In genomic region chr11:17504330-17505107, GRCh38 we compare ENCODE assay signal across 8 cellular contexts. TPM values are rescaled to one million over a fixed set of nuclear protein-coding genes. Genes with fewer than 3 reads are reported as not detected.
DNase-seq lines count a peak whose midpoint lies in the region; ATAC-seq, FAIRE-seq and TF ChIP-seq lines count a peak whose summit lies in the region.

No MANE protein-coding gene starts in this region.

- no peaks in the 10 kb centered on the region for H3K36me3 ChIP-seq in lung (ENCODE audit: control insufficient read depth in 2 of 2, insufficient read depth in 2 of 2, low read length in 2 of 2)

- peak; percentile 79 for FAIRE-seq in GM12892 (lab: Jason Lieb, UNC)

- DNase-seq in GM12892 (ENCODE audit: insufficient read length) (peak; percentile 68), NCI-H524 (lab: John Stamatoyannopoulos, UW) (peak; percentile 45 to 81), dedifferentiated amniotic fluid mesenchymal stem cell (ENCODE audit: extremely low spot score) (peak; percentile 68), lung (ENCODE audit: low spot score) (peak; percentile 77)
- DNase-seq in activated CD4-positive, alpha-beta T cell treated with anti-CD3 and anti-CD28 coated beads, Interleukin-2, amount 50 U/mL, for 4 hours, result peak; percentile 74 to 75
- DNase-seq in stimulated activated CD8-positive, alpha-beta memory T cell treated with anti-CD3 and anti-CD28 coated beads, Interleukin-12 subunit alpha, Interleukin-12 subunit beta, amount 100 ng/mL, for 4 hours (ENCODE audit: low read depth), result peak; percentile 43

- H3K27ac ChIP-seq in lung (ENCODE audit: low read depth in 1 of 2, low read length in 1 of 2), result no peak overlapping the region

- TF ChIP-seq CTCF in lung (IDR thresholded peaks at IDR 0.05; ENCODE audit: control extremely low read depth, extremely low read depth), result peak; percentile 85

- no peak overlapping the region for H3K4me3 ChIP-seq in lung

- no peaks in the 10 kb centered on the region for H3K4me1 ChIP-seq in lung (ENCODE audit: control insufficient read depth in 2 of 2, insufficient read depth in 2 of 2, low read length in 2 of 2)

- H3K9me3 ChIP-seq in lung (ENCODE audit: control insufficient read depth in 2 of 2, insufficient read depth in 1 of 2, low read length in 1 of 2), result no peaks in the 10 kb centered on the region

- WGBS in lung, 2 donors, result 36 to 41% methylated on average over 9 of the region's 9 CpGs

- no peak for TF ChIP-seq POLR2A in GM12892 (IDR thresholded peaks at IDR 0.05; ENCODE audit: low read depth, low read length)

- ATAC-seq in HG03520 (IDR thresholded peaks at IDR 0.05; ENCODE audit: unreplicated experiment) (peak; percentile 44), lung (ENCODE audit: insufficient read depth, low FRiP score) (peak; percentile 47), HG02938 (IDR thresholded peaks at IDR 0.05; ENCODE audit: unreplicated experiment) (no peak)

- no peaks in the 10 kb centered on the region for H3K27me3 ChIP-seq in lung (ENCODE audit: control insufficient read depth, insufficient read depth)

RNA-seq across cellular contexts. Expression of gene ABCC8, which starts 27.9 kb away (rescaled TPM):
- not detected for polyA plus RNA-seq in GM12892 (2012; ENCODE audit: missing spikeins)
- total RNA-seq in lung, result 1 to 10 TPM; 1.2 to 3.9 TPM
- 10 to 100 TPM in 1 of 2 donors, 1 to 10 TPM in 1; 2.4 to 14.9 TPM for polyA plus RNA-seq in lung

RNA-seq across cellular contexts. Expression of gene USH1C, which starts 39.7 kb away (rescaled TPM):
- not detected for polyA plus RNA-seq in GM12892 (2012; ENCODE audit: missing spikeins)
- total RNA-seq in lung, result under 1 TPM; 0.11 to 0.55 TPM
- under 1 TPM; 0.10 to 0.14 TPM for polyA plus RNA-seq in lung

RNA-seq across cellular contexts. Expression of gene OTOG, which starts 42.5 kb away (rescaled TPM):
- polyA plus RNA-seq in GM12892 (2012; ENCODE audit: missing spikeins), result not detected
- total RNA-seq in lung, result under 1 TPM in 1 of 2 donors, not detected in 1; 0.11 TPM
- not detected for polyA plus RNA-seq in lung
